Comparison of ENCODE assay signal across 9 cellular contexts in the genomic region with DNA sequence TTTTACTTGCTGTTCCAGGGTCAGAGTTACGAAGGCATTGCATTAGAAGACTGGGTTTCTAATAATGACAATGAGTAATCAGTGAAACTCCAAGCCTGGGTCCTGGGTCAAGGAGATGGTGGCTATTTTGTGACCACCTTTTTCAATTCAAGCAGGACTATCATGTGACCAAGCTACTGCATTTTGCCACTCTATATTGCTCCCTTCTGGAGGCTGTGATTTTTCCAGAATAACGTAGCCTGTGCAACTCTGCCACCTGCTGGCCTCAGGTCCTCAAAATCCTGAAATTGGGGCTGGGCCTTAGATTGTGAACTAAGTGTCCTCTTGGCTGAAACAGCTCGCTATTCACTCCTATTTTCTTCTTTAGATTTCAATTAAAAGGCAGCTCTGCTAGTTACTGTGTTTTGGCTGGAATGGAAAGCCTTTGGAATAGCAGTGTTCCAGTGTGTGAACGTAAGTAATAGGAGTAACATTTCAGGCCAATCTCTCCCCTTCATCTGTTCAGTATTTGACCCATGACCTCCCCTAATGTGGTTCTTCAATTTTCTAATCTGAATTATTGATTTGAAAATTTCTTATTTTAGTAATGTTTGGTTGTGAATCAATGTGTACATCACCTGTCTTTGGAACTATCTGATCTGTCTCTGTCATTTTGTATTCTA. TPM values are rescaled to one million over a fixed set of nuclear protein-coding genes. Genes with fewer than 3 reads are reported as not detected.
A peak's percentile ranks its signal among the peaks of the same experiment; 100 is the strongest.
DNase-seq lines count a peak whose midpoint lies in the region; ATAC-seq and TF ChIP-seq lines count a peak whose summit lies in the region.
"Had no signal": no experiment of that assay in that cellular context is flagged by ENCODE, and none has a peak within 500 bp of the region (broad histone marks: within the 10 kb centered on the region; RNA-seq: fewer than 3 reads in every experiment).

No MANE protein-coding gene starts in this region.

- H3K4me3 Mint-ChIP-seq in activated T-cell treated with anti-CD3 and anti-CD28 coated beads, Interleukin-2, amount 50 U/mL, for 4 hours = no peak overlapping the region

- TF ChIP-seq EP300 in gastroesophageal sphincter (IDR thresholded peaks at IDR 0.05) = no peak

- DNase-seq in AML-193 (lab: John Stamatoyannopoulos, UW) = peak; percentile 32 to 43
- peak; percentile 79 for DNase-seq in GM23248
- peak; percentile 80 for DNase-seq in NCI-H460 (ENCODE audit: extremely low read depth, low read depth)
- DNase-seq in activated T-cell treated with anti-CD3 and anti-CD28 coated beads, Interleukin-2, amount 50 U/mL, for 4 hours = peak; percentile 8
- DNase-seq in pons (ENCODE audit: low spot score) = peak; percentile 74
- no peak for DNase-seq in cerebellum (ENCODE audit: low spot score)

- H3K27ac ChIP-seq in GM23248 (no peak overlapping the region), gastroesophageal sphincter (no peak overlapping the region)
- H3K27ac ChIP-seq: neutrophil had no signal

- no peak overlapping the region for H3K4me2 ChIP-seq in GM23248 (ENCODE audit: unreplicated experiment)

- no peaks in the 10 kb centered on the region for H3K9me3 Mint-ChIP-seq in activated T-cell treated with anti-CD3 and anti-CD28 coated beads, Interleukin-2, amount 50 U/mL, for 4 hours

- no peaks in the 10 kb centered on the region for H3K4me1 Mint-ChIP-seq in activated T-cell treated with anti-CD3 and anti-CD28 coated beads, Interleukin-2, amount 50 U/mL, for 4 hours (ENCODE audit: low read depth)

- H3K27me3 ChIP-seq in GM23248 (replicated peaks; ENCODE audit: insufficient read depth) = no peaks in the 10 kb centered on the region
- H3K27me3 ChIP-seq in gastroesophageal sphincter = no peaks in the 10 kb centered on the region
- H3K27me3 ChIP-seq: neutrophil had no signal

- no peaks in the 10 kb centered on the region for H4K20me1 ChIP-seq in GM23248 (ENCODE audit: insufficient read depth)

- peak; percentile 35 to 68 (median 47) for TF ChIP-seq CTCF in gastroesophageal sphincter (IDR thresholded peaks at IDR 0.05)

- H3K36me3 Mint-ChIP-seq in activated T-cell treated with anti-CD3 and anti-CD28 coated beads, Interleukin-2, amount 50 U/mL, for 4 hours (ENCODE audit: insufficient read depth) = no peaks in the 10 kb centered on the region

- no peaks in the 10 kb centered on the region for H3K9me3 ChIP-seq in GM23248 (ENCODE audit: low read depth)
- no peaks in the 10 kb centered on the region for H3K9me3 ChIP-seq in gastroesophageal sphincter
- H3K9me3 ChIP-seq: neutrophil had no signal

- H3K9ac ChIP-seq in GM23248 = no peak overlapping the region

- no peaks in the 10 kb centered on the region for H3F3A ChIP-seq in GM23248 (ENCODE audit: insufficient read depth)

- no peak for TF ChIP-seq POLR2A in gastroesophageal sphincter (IDR thresholded peaks at IDR 0.05)

- H3K4me3 ChIP-seq in GM23248 = no peak overlapping the region
- H3K4me3 ChIP-seq in gastroesophageal sphincter = no peak overlapping the region

- H3K4me1 ChIP-seq in GM23248 (ENCODE audit: insufficient read depth) (no peaks in the 10 kb centered on the region), gastroesophageal sphincter (no peaks in the 10 kb centered on the region)

- H3K79me2 ChIP-seq in GM23248 (ENCODE audit: insufficient read depth) = no peaks in the 10 kb centered on the region

- in situ Hi-C loops in GM23248 (cut with MboI) = no loop called here

- 27 to 35% methylated on average over 4 of the region's 4 CpGs for WGBS in GM23248 (ENCODE audit: low coverage in 1 of 2, low lambda C conversion rate in 2 of 2, missing lambda C conversion rate in 2 of 2), 2 experiments
- WGBS in gastroesophageal sphincter (ENCODE audit: low coverage in 1 of 2), 2 donors = 22 to 41% methylated on average over 3 to 4 of the region's 4 CpGs

- ATAC-seq in activated T-cell treated with anti-CD3 and anti-CD28 coated beads, Interleukin-2, amount 50 U/mL, for 4 hours = peak; percentile 48 to 55
- peak; percentile 51 for ATAC-seq in gastroesophageal sphincter
- ATAC-seq in GM19035 (IDR thresholded peaks at IDR 0.05; ENCODE audit: unreplicated experiment) = no peak

- no peaks in the 10 kb centered on the region for H3K27me3 Mint-ChIP-seq in activated T-cell treated with anti-CD3 and anti-CD28 coated beads, Interleukin-2, amount 50 U/mL, for 4 hours (ENCODE audit: low read depth)

- no peaks in the 10 kb centered on the region for H3K36me3 ChIP-seq in GM23248 (ENCODE audit: low read depth)
- no peaks in the 10 kb centered on the region for H3K36me3 ChIP-seq in gastroesophageal sphincter
- H3K36me3 ChIP-seq: neutrophil had no signal

- no peaks in the 10 kb centered on the region for H3K9me2 ChIP-seq in GM23248 (ENCODE audit: insufficient read depth)

- no peak overlapping the region for H2AFZ ChIP-seq in GM23248

RNA-seq across cellular contexts. Expression of gene CD46, which starts 52.9 kb away (rescaled TPM):
- total RNA-seq in GM23248 (2014; rRNA removed; shearing (Covaris generic)) = 49.2 and 54.3 TPM in 2 replicates
- 110 and 117 TPM in 2 replicates for polyA plus RNA-seq in GM23248 (2016; fragmentation: Nextera tagmentation; extraction: Ambion mirVana)
- 133 and 174 TPM in 2 replicates for total RNA-seq in NCI-H460 (2014; rRNA removed; shearing (Covaris generic))
- polyA plus RNA-seq in NCI-H460 (2014; cell fraction: nucleus; rRNA removed) = 312 and 658 TPM in 2 replicates
- total RNA-seq in activated T-cell treated with anti-CD3 and anti-CD28 coated beads, Interleukin-2, amount 50 U/mL, for 4 hours = 10 to 100 TPM; 58.0 to 69.8 (median 63.5) TPM
- total RNA-seq in gastroesophageal sphincter = 100 to 1,000 TPM in 2 of 4 donors, 10 to 100 TPM in 2; 69.1 to 117 (median 98.6) TPM
- total RNA-seq in cerebellum = 121 TPM

RNA-seq across cellular contexts. Expression of gene CR1L, which starts 54.0 kb away (rescaled TPM):
- not detected in 2 replicates for total RNA-seq in GM23248 (2014; rRNA removed; shearing (Covaris generic))
- not detected in 2 replicates for polyA plus RNA-seq in GM23248 (2016; fragmentation: Nextera tagmentation; extraction: Ambion mirVana)
- not detected in 2 replicates for total RNA-seq in NCI-H460 (2014; rRNA removed; shearing (Covaris generic))
- polyA plus RNA-seq in NCI-H460 (2014; cell fraction: nucleus; rRNA removed) = not detected in 2 replicates
- not detected for total RNA-seq in activated T-cell treated with anti-CD3 and anti-CD28 coated beads, Interleukin-2, amount 50 U/mL, for 4 hours
- total RNA-seq in gastroesophageal sphincter (not detected), cerebellum (0.73 TPM)
